8 cellular contexts compared by ENCODE assay signal in the genomic region with DNA sequence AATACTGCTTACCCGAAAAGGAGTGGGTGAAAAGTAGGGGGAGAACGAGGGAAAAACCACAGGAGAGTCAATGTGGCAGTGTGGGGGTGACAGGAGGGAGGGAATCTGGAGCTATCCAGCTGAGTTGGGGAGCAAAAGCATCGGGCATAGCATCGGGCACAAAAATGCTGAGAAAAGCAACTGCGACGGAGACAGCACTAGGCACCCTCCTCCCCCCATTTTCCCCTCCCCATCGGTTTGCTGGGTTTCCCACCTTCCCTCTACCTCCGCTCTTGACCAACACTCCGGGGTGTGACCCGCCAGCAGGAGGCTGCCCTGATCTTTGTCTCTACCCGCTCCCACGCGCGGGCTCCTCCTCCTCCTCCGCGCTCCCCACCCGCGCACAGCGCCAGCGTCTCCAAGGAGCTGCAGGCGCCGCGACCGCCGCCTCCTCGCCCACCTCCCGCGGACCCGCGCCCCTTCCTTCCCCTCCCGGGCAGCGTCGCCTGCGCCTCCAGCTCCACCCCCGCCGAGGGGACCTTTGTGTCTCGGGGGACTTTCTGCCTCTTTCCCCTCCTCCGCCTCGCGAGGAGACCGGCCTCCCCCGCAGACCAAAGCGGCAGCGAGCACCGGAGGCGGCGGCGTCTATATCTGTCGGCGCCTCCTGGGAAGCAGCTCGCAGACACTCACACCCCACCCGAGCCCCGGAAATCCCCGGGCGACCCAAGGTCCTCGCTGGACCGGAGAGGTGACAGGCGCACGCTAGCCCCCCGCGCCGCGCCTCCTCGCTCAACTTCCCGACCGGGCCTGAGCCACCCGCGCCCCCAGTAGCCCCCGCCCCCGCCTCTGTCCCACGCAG. TPM values are rescaled to one million over a fixed set of nuclear protein-coding genes. Genes with fewer than 3 reads are reported as not detected.
DNase-seq lines count a peak whose midpoint lies in the region; ATAC-seq and TF ChIP-seq lines count a peak whose summit lies in the region.

No MANE protein-coding gene starts in this region.

- H3K4me3 ChIP-seq in BE2C (ENCODE audit: low read depth, low read length) = peak overlapping the region; percentile 83
- peak overlapping the region; percentile 95 to 99 (median 97) for H3K4me3 ChIP-seq in fibroblast of lung (replicated peaks in 1 of 4; ENCODE audit: control extremely low read depth in 1 of 4, insufficient read depth in 1 of 4, low read depth in 3 of 4, low read length in 4 of 4)

- peak; percentile 69 for DNase-seq in BE2C
- DNase-seq in OCI-M1 (lab: John Stamatoyannopoulos, UW) = peak; percentile 85
- DNase-seq in activated T-helper 1 cell treated with anti-CD3 and anti-CD28 coated beads, Interleukin-2, amount 50 U/mL, for 16 hours (ENCODE audit: low read depth in 1 of 2, low spot score in 1 of 2) = peak; percentile 41 to 64
- peak; percentile 55 to 76 for DNase-seq in fibroblast of lung (ENCODE audit: low read depth in 2 of 2)
- peak; percentile 97 for DNase-seq in natural killer cell treated with Interleukin-12 subunit alpha and Interleukin-12 subunit beta and Interleukin-15 and Interleukin-18, amount 100 ng/mL, for 72 hours (ENCODE audit: low spot score)
- peak; percentile 79 to 84 for DNase-seq in stimulated activated naive CD8-positive, alpha-beta T cell treated with anti-CD3 and anti-CD28 coated beads, Interleukin-15, amount 100 ng/mL, for 72 hours

- peak overlapping the region; percentile 98 for H3K4me3 Mint-ChIP-seq in natural killer cell treated with Interleukin-12 subunit alpha and Interleukin-12 subunit beta and Interleukin-15 and Interleukin-18, amount 100 ng/mL, for 72 hours
- peak overlapping the region; percentile 88 to 90 for H3K4me3 Mint-ChIP-seq in stimulated activated naive CD8-positive, alpha-beta T cell treated with anti-CD3 and anti-CD28 coated beads, Interleukin-15, amount 100 ng/mL, for 72 hours

- H3K4me1 Mint-ChIP-seq in natural killer cell treated with Interleukin-12 subunit alpha and Interleukin-12 subunit beta and Interleukin-15 and Interleukin-18, amount 100 ng/mL, for 72 hours (ENCODE audit: low read depth in 2 of 2) = peaks cover 30 to 48% of the 10 kb centered on the region in 2 donors
- H3K4me1 Mint-ChIP-seq in stimulated activated naive CD8-positive, alpha-beta T cell treated with anti-CD3 and anti-CD28 coated beads, Interleukin-15, amount 100 ng/mL, for 72 hours = peaks cover 38% of the 10 kb centered on the region

- peaks cover 7% of the 10 kb centered on the region for H4K20me1 ChIP-seq in fibroblast of lung (ENCODE audit: control insufficient read depth, extremely low read depth, insufficient read depth, low read length)

- H3K79me2 ChIP-seq in fibroblast of lung (ENCODE audit: control insufficient read depth, insufficient read depth, low read length) = peaks cover 56% of the 10 kb centered on the region

- peak overlapping the region; percentile 90 for H3K4me2 ChIP-seq in fibroblast of lung (ENCODE audit: extremely low read depth, insufficient read depth, low read length)

- H3K27ac ChIP-seq in fibroblast of lung (ENCODE audit: insufficient read depth, low read length) = peak overlapping the region; percentile 97

- H3K9me3 ChIP-seq in BE2C (no peaks in the 10 kb centered on the region), fibroblast of lung (ENCODE audit: control insufficient read depth, insufficient read depth, low read depth, low read length) (no peaks in the 10 kb centered on the region)

- H3K27me3 Mint-ChIP-seq in natural killer cell treated with Interleukin-12 subunit alpha and Interleukin-12 subunit beta and Interleukin-15 and Interleukin-18, amount 100 ng/mL, for 72 hours = no peaks in the 10 kb centered on the region
- H3K27me3 Mint-ChIP-seq in stimulated activated naive CD8-positive, alpha-beta T cell treated with anti-CD3 and anti-CD28 coated beads, Interleukin-15, amount 100 ng/mL, for 72 hours = no peaks in the 10 kb centered on the region

- H2AFZ ChIP-seq in fibroblast of lung (ENCODE audit: low read length) = no peak overlapping the region

- ATAC-seq in GM18909 (IDR thresholded peaks at IDR 0.05; ENCODE audit: poor library complexity, unreplicated experiment) (peak; percentile 43), HG03175 (IDR thresholded peaks at IDR 0.05; ENCODE audit: unreplicated experiment) (peak; percentile 38)
- peak; percentile 69 to 80 for ATAC-seq in natural killer cell treated with Interleukin-12 subunit alpha and Interleukin-12 subunit beta and Interleukin-15 and Interleukin-18, amount 100 ng/mL, for 72 hours
- ATAC-seq in stimulated activated naive CD8-positive, alpha-beta T cell treated with anti-CD3 and anti-CD28 coated beads, Interleukin-15, amount 100 ng/mL, for 72 hours = peak; percentile 67

- peaks cover 4% of the 10 kb centered on the region; the same call in 1 of the 2 replicates for H3K36me3 ChIP-seq in BE2C
- H3K36me3 ChIP-seq in fibroblast of lung (ENCODE audit: control insufficient read depth, insufficient read depth, low read length) = no peaks in the 10 kb centered on the region

- H3K27me3 ChIP-seq in BE2C = no peaks in the 10 kb centered on the region
- H3K27me3 ChIP-seq in fibroblast of lung (ENCODE audit: control insufficient read depth, insufficient read depth, low read length) = no peaks in the 10 kb centered on the region

- H3K4me1 ChIP-seq in BE2C = peaks cover 4% of the 10 kb centered on the region; the same call in 1 of the 2 replicates
- H3K4me1 ChIP-seq in fibroblast of lung (ENCODE audit: control insufficient read depth, extremely low read depth, insufficient read depth, low read length) = peaks cover 11% of the 10 kb centered on the region

- no peak for TF ChIP-seq CTCF in BE2C (IDR thresholded peaks at IDR 0.05; ENCODE audit: low read depth, low read length)
- peak in 1 of 2 donors; percentile 22 for TF ChIP-seq CTCF in fibroblast of lung (conservative IDR thresholded peaks at IDR 0.05 in 1 of 2, IDR thresholded peaks at IDR 0.05 in 1 of 2; ENCODE audit: low read depth in 1 of 2, low read length in 2 of 2)

- no peaks in the 10 kb centered on the region for H3K9me3 Mint-ChIP-seq in natural killer cell treated with Interleukin-12 subunit alpha and Interleukin-12 subunit beta and Interleukin-15 and Interleukin-18, amount 100 ng/mL, for 72 hours
- no peaks in the 10 kb centered on the region for H3K9me3 Mint-ChIP-seq in stimulated activated naive CD8-positive, alpha-beta T cell treated with anti-CD3 and anti-CD28 coated beads, Interleukin-15, amount 100 ng/mL, for 72 hours

- peaks cover 5% of the 10 kb centered on the region for H3K36me3 Mint-ChIP-seq in natural killer cell treated with Interleukin-12 subunit alpha and Interleukin-12 subunit beta and Interleukin-15 and Interleukin-18, amount 100 ng/mL, for 72 hours

- H3K9ac ChIP-seq in fibroblast of lung (ENCODE audit: insufficient read depth, low read length) = peak overlapping the region; percentile 98

- H3K27ac Mint-ChIP-seq in natural killer cell treated with Interleukin-12 subunit alpha and Interleukin-12 subunit beta and Interleukin-15 and Interleukin-18, amount 100 ng/mL, for 72 hours = peak overlapping the region; percentile 92 to 98
- H3K27ac Mint-ChIP-seq in stimulated activated naive CD8-positive, alpha-beta T cell treated with anti-CD3 and anti-CD28 coated beads, Interleukin-15, amount 100 ng/mL, for 72 hours = peak overlapping the region; percentile 90 to 94

RNA-seq across cellular contexts. Expression of gene CDK17, which starts 0.9 kb away (rescaled TPM):
- 9.8 TPM for polyA plus RNA-seq in BE2C (2012; ENCODE audit: insufficient read depth, insufficient read length, low read depth)
- 59.3 and 109 TPM in 2 replicates for total RNA-seq in fibroblast of lung
- polyA plus RNA-seq in fibroblast of lung = 41.9 and 50.0 TPM in 2 replicates
- 26.7 and 28.6 TPM in 2 replicates for polyA plus RNA-seq in fibroblast of lung (2012)
- polyA minus RNA-seq in fibroblast of lung (ENCODE audit: low replicate concordance) = 14.8 and 37.9 TPM in 2 replicates
- 10 to 100 TPM; 66.9 to 82.1 TPM for total RNA-seq in natural killer cell treated with Interleukin-12 subunit alpha and Interleukin-12 subunit beta and Interleukin-15 and Interleukin-18, amount 100 ng/mL, for 72 hours

Comparison
In these comparisons a context has a peak if more than half of its experiments do, and no peak if none do; other contexts are left out.
1. Peak in every context shown above with its lines: DNase-seq, ATAC-seq, H3K4me3 ChIP-seq and H3K27ac ChIP-seq.